Comparison of ENCODE assay signal across 1 cellular context in the genomic region with DNA sequence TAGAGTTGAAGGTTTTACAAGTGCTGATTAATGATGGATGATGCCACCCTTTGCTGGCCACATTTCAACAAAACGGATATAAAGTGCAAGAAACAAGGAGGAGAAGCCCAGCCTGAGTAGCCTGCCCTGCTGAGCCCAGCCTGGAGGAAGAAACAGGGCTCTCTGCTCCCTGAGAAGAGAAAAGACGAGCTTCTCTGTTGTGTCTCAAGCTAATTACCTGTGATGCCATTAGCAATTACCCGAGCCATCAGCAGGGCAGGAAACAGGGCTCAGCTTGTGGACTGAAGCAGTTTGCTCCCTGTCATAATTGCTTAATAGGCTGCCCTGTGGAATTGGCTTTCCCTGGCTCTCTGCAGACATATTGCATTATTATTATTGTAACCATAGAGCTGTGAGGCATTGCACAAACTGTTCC.
A peak's percentile ranks its signal among the peaks of the same experiment; 100 is the strongest.
TF ChIP-seq lines count a peak whose summit lies in the region.

No MANE protein-coding gene starts in this region.

TF ChIP-seq in SK-N-SH, 30 proteins besides CTCF, POLR2A, EP300 and RAD21 (continued from another document):
- TF ChIP-seq, protein P1, sequence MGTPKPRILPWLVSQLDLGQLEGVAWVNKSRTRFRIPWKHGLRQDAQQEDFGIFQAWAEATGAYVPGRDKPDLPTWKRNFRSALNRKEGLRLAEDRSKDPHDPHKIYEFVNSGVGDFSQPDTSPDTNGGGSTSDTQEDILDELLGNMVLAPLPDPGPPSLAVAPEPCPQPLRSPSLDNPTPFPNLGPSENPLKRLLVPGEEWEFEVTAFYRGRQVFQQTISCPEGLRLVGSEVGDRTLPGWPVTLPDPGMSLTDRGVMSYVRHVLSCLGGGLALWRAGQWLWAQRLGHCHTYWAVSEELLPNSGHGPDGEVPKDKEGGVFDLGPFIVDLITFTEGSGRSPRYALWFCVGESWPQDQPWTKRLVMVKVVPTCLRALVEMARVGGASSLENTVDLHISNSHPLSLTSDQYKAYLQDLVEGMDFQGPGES (IDR thresholded peaks at IDR 0.05; ENCODE audit: low read depth, low read length): no peak
- TF ChIP-seq, protein P2, sequence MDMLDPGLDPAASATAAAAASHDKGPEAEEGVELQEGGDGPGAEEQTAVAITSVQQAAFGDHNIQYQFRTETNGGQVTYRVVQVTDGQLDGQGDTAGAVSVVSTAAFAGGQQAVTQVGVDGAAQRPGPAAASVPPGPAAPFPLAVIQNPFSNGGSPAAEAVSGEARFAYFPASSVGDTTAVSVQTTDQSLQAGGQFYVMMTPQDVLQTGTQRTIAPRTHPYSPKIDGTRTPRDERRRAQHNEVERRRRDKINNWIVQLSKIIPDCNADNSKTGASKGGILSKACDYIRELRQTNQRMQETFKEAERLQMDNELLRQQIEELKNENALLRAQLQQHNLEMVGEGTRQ (IDR thresholded peaks at IDR 0.05; ENCODE audit: borderline replicate concordance, low read depth, low read length): no peak
- TF ChIP-seq FOXM1 (IDR thresholded peaks at IDR 0.05; ENCODE audit: low read depth): no peak
- no peak for TF ChIP-seq MEF2A (IDR thresholded peaks at IDR 0.05; ENCODE audit: borderline replicate concordance, low read depth)
- TF ChIP-seq RFX5 (IDR thresholded peaks at IDR 0.05; ENCODE audit: low read length): peak; percentile 52; the same call in 1 of the 2 replicates
- TF ChIP-seq TEAD4 (IDR thresholded peaks at IDR 0.05; ENCODE audit: borderline replicate concordance, insufficient read depth): 0 out of 2 replicates have a peak, but pooled peaks have one; percentile 17
- TF ChIP-seq MXI1 (IDR thresholded peaks at IDR 0.05; ENCODE audit: low read depth, low read length): peak; percentile 37; the same call in 1 of the 2 replicates
- TF ChIP-seq CHD2 (IDR thresholded peaks at IDR 0.05; ENCODE audit: low read length, partially characterized antibody): peak; percentile 88
- TF ChIP-seq RCOR1 (IDR thresholded peaks at IDR 0.05; ENCODE audit: low read length): peak; percentile 96
- TF ChIP-seq GATA2 (CRISPR knock-in tag; IDR thresholded peaks at IDR 0.05): peak; percentile 79
